Comparison of ENCODE assay signal across 16 cellular contexts in the genomic region with DNA sequence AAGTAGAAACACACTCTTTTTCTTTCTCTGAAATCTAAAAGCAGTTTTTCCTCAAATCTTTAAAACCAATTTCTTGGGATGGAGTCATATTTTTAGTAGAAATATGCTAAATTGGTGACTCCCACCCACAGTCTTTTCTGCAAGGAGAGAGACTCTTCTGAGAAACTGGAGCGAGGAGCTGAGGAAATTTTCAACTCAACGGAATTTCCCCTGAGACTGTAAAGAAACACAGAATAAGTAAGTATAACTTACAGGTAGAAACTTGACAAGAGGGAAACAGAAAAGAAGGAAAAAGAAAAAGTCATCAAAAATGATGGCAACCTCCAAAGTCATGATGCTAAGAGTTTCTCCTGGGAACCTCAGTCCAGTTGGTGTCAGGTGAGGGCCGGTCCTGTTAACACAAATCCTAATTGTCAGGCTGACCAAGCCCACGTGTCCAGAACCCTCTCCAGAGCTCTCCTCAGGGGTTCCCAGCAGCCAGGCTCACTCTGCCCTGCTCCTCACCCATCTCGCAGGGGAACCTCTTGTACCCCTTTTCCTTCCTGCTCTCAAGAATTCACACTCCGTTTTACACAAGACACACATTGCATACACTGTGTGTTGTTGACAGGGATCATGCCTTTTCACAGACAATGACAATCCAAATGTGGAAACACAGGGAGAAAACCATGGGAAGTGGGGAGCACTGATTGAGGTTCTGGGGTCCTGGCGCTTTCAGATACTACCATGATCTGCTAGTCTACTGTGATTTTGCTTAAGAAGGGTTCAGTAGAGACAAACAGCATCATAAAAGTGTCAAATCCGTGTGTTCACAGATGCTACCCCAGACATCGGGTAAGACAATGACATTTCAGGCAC. TPM values are rescaled to one million over a fixed set of nuclear protein-coding genes. Genes with fewer than 3 reads are reported as not detected.
DNase-seq lines count a peak whose midpoint lies in the region; ATAC-seq, FAIRE-seq and TF ChIP-seq lines count a peak whose summit lies in the region.
"Had no signal": no experiment of that assay in that cellular context is flagged by ENCODE, and none has a peak within 500 bp of the region (broad histone marks: within the 10 kb centered on the region; RNA-seq: fewer than 3 reads in every experiment).

No MANE protein-coding gene starts in this region.

- TF ChIP-seq POLR2A in gastrocnemius medialis (IDR thresholded peaks at IDR 0.05), result no peak

- H3K9me3 Mint-ChIP-seq in T-helper 1 cell treated with Interleukin-12 subunit alpha and Interleukin-12 subunit beta and Interleukin-4 antibody, amounts not matched to agents 30 μg/mL and 1 μg/mL, for 36 hours, result no peaks in the 10 kb centered on the region
- no peaks in the 10 kb centered on the region for H3K9me3 Mint-ChIP-seq in activated T-helper 2 cell treated with anti-CD3 and anti-CD28 coated beads, Interferon-gamma antibody, Interleukin-2, Interleukin-4, amounts not matched to agents 10 μg/mL and 5 μg/mL and 100 μg/mL, durations not matched to agents 14 hours and 24 hours and 36 hours
- H3K9me3 Mint-ChIP-seq in natural killer cell treated with Interleukin-12 subunit alpha and Interleukin-12 subunit beta and Interleukin-15 and Interleukin-18, amount 100 ng/mL, for 72 hours, result no peaks in the 10 kb centered on the region

- no peak overlapping the region for H3K27ac ChIP-seq in gastrocnemius medialis
- H3K27ac ChIP-seq: 22Rv1 had no signal

- DNase-seq in T-helper 1 cell (no peak), GM18507 (ENCODE audit: extremely low spot score, insufficient read length, low read depth) (no peak), NCI-H446 treated with DMSO at 0.1 percent for 48 hours (lab: John Stamatoyannopoulos, UW) (no peak), gastrocnemius medialis (no peak)
- DNase-seq in activated T-helper 2 cell treated with anti-CD3 and anti-CD28 coated beads, Interferon-gamma antibody, Interleukin-2, Interleukin-4, amounts not matched to agents 10 μg/mL and 5 μg/mL and 100 μg/mL, durations not matched to agents 14 hours and 24 hours and 36 hours (ENCODE audit: low spot score), result peak; percentile 9
- no peak for DNase-seq in natural killer cell treated with Interleukin-12 subunit alpha and Interleukin-12 subunit beta and Interleukin-15 and Interleukin-18, amount 100 ng/mL, for 72 hours (ENCODE audit: low spot score)
- DNase-seq: amniotic stem cell, hippocampal formation, NCI-H1092 treated with DMSO at 0.1 percent for 48 hours, NCI-H345 had no signal

- H3K27me3 Mint-ChIP-seq in T-helper 1 cell treated with Interleukin-12 subunit alpha and Interleukin-12 subunit beta and Interleukin-4 antibody, amounts not matched to agents 30 μg/mL and 1 μg/mL, for 36 hours (ENCODE audit: low read depth), result peaks cover under 1% of the 10 kb centered on the region
- H3K27me3 Mint-ChIP-seq in activated T-helper 2 cell treated with anti-CD3 and anti-CD28 coated beads, Interferon-gamma antibody, Interleukin-2, Interleukin-4, amounts not matched to agents 10 μg/mL and 5 μg/mL and 100 μg/mL, durations not matched to agents 14 hours and 24 hours and 36 hours (ENCODE audit: low read depth), result no peaks in the 10 kb centered on the region
- no peaks in the 10 kb centered on the region for H3K27me3 Mint-ChIP-seq in natural killer cell treated with Interleukin-12 subunit alpha and Interleukin-12 subunit beta and Interleukin-15 and Interleukin-18, amount 100 ng/mL, for 72 hours

- H3K4me3 Mint-ChIP-seq in T-helper 1 cell treated with Interleukin-12 subunit alpha and Interleukin-12 subunit beta and Interleukin-4 antibody, amounts not matched to agents 30 μg/mL and 1 μg/mL, for 36 hours, result peak overlapping the region; percentile 71
- H3K4me3 Mint-ChIP-seq in activated T-helper 2 cell treated with anti-CD3 and anti-CD28 coated beads, Interferon-gamma antibody, Interleukin-2, Interleukin-4, amounts not matched to agents 10 μg/mL and 5 μg/mL and 100 μg/mL, durations not matched to agents 14 hours and 24 hours and 36 hours (ENCODE audit: low read depth), result peak overlapping the region; percentile 69
- peak overlapping the region; percentile 89 for H3K4me3 Mint-ChIP-seq in natural killer cell treated with Interleukin-12 subunit alpha and Interleukin-12 subunit beta and Interleukin-15 and Interleukin-18, amount 100 ng/mL, for 72 hours

- peaks cover 76% of the 10 kb centered on the region for H3K4me1 Mint-ChIP-seq in T-helper 1 cell treated with Interleukin-12 subunit alpha and Interleukin-12 subunit beta and Interleukin-4 antibody, amounts not matched to agents 30 μg/mL and 1 μg/mL, for 36 hours (ENCODE audit: low read depth)
- H3K4me1 Mint-ChIP-seq in activated T-helper 2 cell treated with anti-CD3 and anti-CD28 coated beads, Interferon-gamma antibody, Interleukin-2, Interleukin-4, amounts not matched to agents 10 μg/mL and 5 μg/mL and 100 μg/mL, durations not matched to agents 14 hours and 24 hours and 36 hours (ENCODE audit: low read depth), result peaks cover 82% of the 10 kb centered on the region
- H3K4me1 Mint-ChIP-seq in natural killer cell treated with Interleukin-12 subunit alpha and Interleukin-12 subunit beta and Interleukin-15 and Interleukin-18, amount 100 ng/mL, for 72 hours (ENCODE audit: low read depth in 2 of 2), result peaks cover 76 to 81% of the 10 kb centered on the region in 2 donors

- no peaks in the 10 kb centered on the region for H3K4me1 ChIP-seq in gastrocnemius medialis

- no peaks in the 10 kb centered on the region for H3K9me3 ChIP-seq in gastrocnemius medialis

- H3K27ac Mint-ChIP-seq in T-helper 1 cell treated with Interleukin-12 subunit alpha and Interleukin-12 subunit beta and Interleukin-4 antibody, amounts not matched to agents 30 μg/mL and 1 μg/mL, for 36 hours, result peak overlapping the region; percentile 81
- peak overlapping the region; percentile 94 for H3K27ac Mint-ChIP-seq in activated T-helper 2 cell treated with anti-CD3 and anti-CD28 coated beads, Interferon-gamma antibody, Interleukin-2, Interleukin-4, amounts not matched to agents 10 μg/mL and 5 μg/mL and 100 μg/mL, durations not matched to agents 14 hours and 24 hours and 36 hours
- peak overlapping the region; percentile 97 to 98 for H3K27ac Mint-ChIP-seq in natural killer cell treated with Interleukin-12 subunit alpha and Interleukin-12 subunit beta and Interleukin-15 and Interleukin-18, amount 100 ng/mL, for 72 hours

- TF ChIP-seq CTCF in gastrocnemius medialis (IDR thresholded peaks at IDR 0.05 in 4 of 5, conservative IDR thresholded peaks at IDR 0.05 in 1 of 5), result no peak

- FAIRE-seq in GM18507 (lab: Jason Lieb, UNC), result peak; percentile 67
- FAIRE-seq: colon had no signal

- intact Hi-C loops in activated T-helper 2 cell treated with anti-CD3 and anti-CD28 coated beads, Interferon-gamma antibody, Interleukin-2, Interleukin-4, amounts not matched to agents 10 μg/mL and 5 μg/mL and 100 μg/mL, durations not matched to agents 14 hours and 24 hours and 36 hours (cut with micrococcal nuclease), result loop anchor here (1.0 to 2.0 kb wide), 3 partner anchors 12 to 95 kb away; partner anchors contain the start of gene IL15RA
- intact Hi-C loops in gastrocnemius medialis (cut with DNase I; ENCODE audit: low total_unique reads), result no loop called here

- H3K27me3 ChIP-seq in gastrocnemius medialis, result peaks cover 0 to 3% (median 0%) of the 10 kb centered on the region in 3 donors

- ATAC-seq in natural killer cell treated with Interleukin-12 subunit alpha and Interleukin-12 subunit beta and Interleukin-15 and Interleukin-18, amount 100 ng/mL, for 72 hours, result peak; percentile 32 to 58
- ATAC-seq in gastrocnemius medialis (no peak), HG03039 (IDR thresholded peaks at IDR 0.05; ENCODE audit: unreplicated experiment) (no peak)

- H3K4me3 ChIP-seq in gastrocnemius medialis, result no peak overlapping the region

- in situ Hi-C loops in gastrocnemius medialis (cut with MboI; ENCODE audit: low sequenced_read_pairs in 4 of 4), result no loop called here

- H3K36me3 Mint-ChIP-seq in T-helper 1 cell treated with Interleukin-12 subunit alpha and Interleukin-12 subunit beta and Interleukin-4 antibody, amounts not matched to agents 30 μg/mL and 1 μg/mL, for 36 hours (ENCODE audit: low read depth), result peaks cover 58% of the 10 kb centered on the region
- peaks cover 98% of the 10 kb centered on the region for H3K36me3 Mint-ChIP-seq in activated T-helper 2 cell treated with anti-CD3 and anti-CD28 coated beads, Interferon-gamma antibody, Interleukin-2, Interleukin-4, amounts not matched to agents 10 μg/mL and 5 μg/mL and 100 μg/mL, durations not matched to agents 14 hours and 24 hours and 36 hours (ENCODE audit: low read depth)
- H3K36me3 Mint-ChIP-seq in natural killer cell treated with Interleukin-12 subunit alpha and Interleukin-12 subunit beta and Interleukin-15 and Interleukin-18, amount 100 ng/mL, for 72 hours, result peaks cover 49% of the 10 kb centered on the region

- H3K36me3 ChIP-seq in gastrocnemius medialis, result no peaks in the 10 kb centered on the region

RNA-seq across cellular contexts. Expression of gene IL2RA, which starts 16.3 kb away (rescaled TPM):
- 1,777 and 1,808 TPM in 2 replicates for total RNA-seq in activated T-helper 2 cell treated with anti-CD3 and anti-CD28 coated beads, Interferon-gamma antibody, Interleukin-2, Interleukin-4, amounts not matched to agents 10 μg/mL and 5 μg/mL and 100 μg/mL, durations not matched to agents 14 hours and 24 hours and 36 hours
- 1,000 to 10,000 TPM; 1,064 to 1,187 TPM for total RNA-seq in natural killer cell treated with Interleukin-12 subunit alpha and Interleukin-12 subunit beta and Interleukin-15 and Interleukin-18, amount 100 ng/mL, for 72 hours
- total RNA-seq in gastrocnemius medialis, result 1 to 10 TPM in 1 of 4 donors, not detected in 3; 2.1 TPM
- total RNA-seq: fibroblast of lung, H4 had no signal

RNA-seq across cellular contexts. Expression of gene RBM17, which starts 43.0 kb away (rescaled TPM):
- 257 and 266 TPM in 2 replicates for total RNA-seq in activated T-helper 2 cell treated with anti-CD3 and anti-CD28 coated beads, Interferon-gamma antibody, Interleukin-2, Interleukin-4, amounts not matched to agents 10 μg/mL and 5 μg/mL and 100 μg/mL, durations not matched to agents 14 hours and 24 hours and 36 hours
- total RNA-seq in natural killer cell treated with Interleukin-12 subunit alpha and Interleukin-12 subunit beta and Interleukin-15 and Interleukin-18, amount 100 ng/mL, for 72 hours, result 100 to 1,000 TPM; 195 to 294 TPM
- total RNA-seq in gastrocnemius medialis, result 10 to 100 TPM; 53.2 to 67.4 (median 60.1) TPM

Comparison
In these comparisons a context has a peak if more than half of its experiments do, and no peak if none do; other contexts are left out.
1. ATAC-seq: peak in natural killer cell treated with Interleukin-12 subunit alpha and Interleukin-12 subunit beta and Interleukin-15 and Interleukin-18, amount 100 ng/mL, for 72 hours (2 of 2); none in gastrocnemius medialis (0 of 2) and HG03039 (single experiment).
2. RNA of gene IL2RA, which starts 16.3 kb away (total RNA-seq): 1,777 to 1,808 TPM in activated T-helper 2 cell treated with anti-CD3 and anti-CD28 coated beads, Interferon-gamma antibody, Interleukin-2, Interleukin-4, amounts not matched to agents 10 μg/mL and 5 μg/mL and 100 μg/mL, durations not matched to agents 14 hours and 24 hours and 36 hours and 1,064 to 1,187 TPM in natural killer cell treated with Interleukin-12 subunit alpha and Interleukin-12 subunit beta and Interleukin-15 and Interleukin-18, amount 100 ng/mL, for 72 hours; 2.1 TPM in gastrocnemius medialis; every median in the first group is over 100 times any median in the second.
3. Peak in every context shown above with its lines, with median percentiles within 50 percentile points of each other: H3K27ac Mint-ChIP-seq and H3K4me3 Mint-ChIP-seq.